29 cellular contexts compared by ENCODE assay signal in genomic region chr14:20711275-20712069, GRCh38. TPM values are rescaled to one million over a fixed set of nuclear protein-coding genes. Genes with fewer than 3 reads are reported as not detected.
"Had no signal": no experiment of that assay in that cellular context is flagged by ENCODE, and none has a peak within 500 bp of the region (broad histone marks: within the 10 kb centered on the region; RNA-seq: fewer than 3 reads in every experiment).

No MANE protein-coding gene starts in this region.

- DNase-seq: activated CD4-positive, alpha-beta T cell treated with anti-CD3 and anti-CD28 coated beads, Interleukin-2, amount 10 ng/mL, durations not matched to agents 7 days and 5 days; activated CD4-positive, CD25-positive, alpha-beta regulatory T cell treated with anti-CD3 and anti-CD28 coated beads, Interleukin-2, amount 50 U/mL, for 72 hours; activated CD8-positive, alpha-beta T cell treated with anti-CD3 and anti-CD28 coated beads, Interleukin-2, amount 10 ng/mL, durations not matched to agents 7 days and 5 days; activated gamma-delta T cell treated with Interleukin-2 at 50 U/mL for 16 hours; anterior cingulate cortex; body of pancreas; effector CD4-positive, alpha-beta T cell; foreskin melanocyte; glutamatergic neuron; hypothalamus; naive thymus-derived CD8-positive, alpha-beta T cell; small intestine; stimulated activated CD4-positive, alpha-beta T cell treated with anti-CD3 and anti-CD28 coated beads, Interleukin-2, amount 100 ng/mL, for 24 hours; T1000; testis; trophoblast cell had no signal

- H2AFZ ChIP-seq: neural progenitor cell had no signal

- H3K9me3 ChIP-seq: body of pancreas, testis had no signal

- H3K4me3 ChIP-seq: body of pancreas, cardiac muscle cell, neural progenitor cell, testis had no signal

- FAIRE-seq: endometrium, small intestine had no signal

- H3K4me1 ChIP-seq: neural progenitor cell, testis had no signal

- H3K9ac ChIP-seq: neural progenitor cell had no signal

- H3K27ac ChIP-seq: body of pancreas, cardiac muscle cell, neural progenitor cell, testis, VCaP had no signal

- H3K27me3 ChIP-seq: body of pancreas, cardiac muscle cell, neural progenitor cell, testis had no signal

- ATAC-seq: activated CD8-positive, alpha-beta T cell treated with anti-CD3 and anti-CD28 coated beads, Interleukin-2, amount 10 ng/mL, durations not matched to agents 7 days and 5 days; body of pancreas; naive thymus-derived CD8-positive, alpha-beta T cell; sciatic nerve; stimulated activated effector memory CD8-positive, alpha-beta T cell treated with anti-CD3 and anti-CD28 coated beads, Interleukin-12 subunit alpha, Interleukin-12 subunit beta, amount 100 ng/mL, for 72 hours had no signal

- H3K36me3 ChIP-seq: cardiac muscle cell, neural progenitor cell had no signal

- H3K4me2 ChIP-seq: neural progenitor cell had no signal

RNA-seq across cellular contexts. Expression of gene EDDM3A, which starts 34.2 kb away (rescaled TPM):
- total RNA-seq: activated CD4-positive, alpha-beta T cell treated with anti-CD3 and anti-CD28 coated beads, Interleukin-2, amount 10 ng/mL, durations not matched to agents 7 days and 5 days; activated CD8-positive, alpha-beta T cell treated with anti-CD3 and anti-CD28 coated beads, Interleukin-2, amount 10 ng/mL, durations not matched to agents 7 days and 5 days; activated T-helper 1 cell treated with anti-CD3 and anti-CD28 coated beads, Interleukin-12 subunit alpha, Interleukin-12 subunit beta, Interleukin-2, Interleukin-4 antibody, amounts not matched to agents 30 ng/mL and 10 ng/mL and 1 ng/mL, durations not matched to agents 14 hours and 24 hours and 36 hours; body of pancreas; cardiac muscle cell; cerebellum; liver; naive thymus-derived CD8-positive, alpha-beta T cell; omental fat pad; posterior vena cava; renal cortical epithelial cell; sciatic nerve had no signal
- polyA plus RNA-seq: esophagus; liver; naive thymus-derived CD8-positive, alpha-beta T cell; small intestine had no signal

RNA-seq across cellular contexts. Expression of gene EDDM3B, which starts 56.7 kb away (rescaled TPM):
- total RNA-seq: activated CD4-positive, alpha-beta T cell treated with anti-CD3 and anti-CD28 coated beads, Interleukin-2, amount 10 ng/mL, durations not matched to agents 7 days and 5 days; activated CD8-positive, alpha-beta T cell treated with anti-CD3 and anti-CD28 coated beads, Interleukin-2, amount 10 ng/mL, durations not matched to agents 7 days and 5 days; activated T-helper 1 cell treated with anti-CD3 and anti-CD28 coated beads, Interleukin-12 subunit alpha, Interleukin-12 subunit beta, Interleukin-2, Interleukin-4 antibody, amounts not matched to agents 30 ng/mL and 10 ng/mL and 1 ng/mL, durations not matched to agents 14 hours and 24 hours and 36 hours; body of pancreas; cardiac muscle cell; cerebellum; liver; naive thymus-derived CD8-positive, alpha-beta T cell; omental fat pad; posterior vena cava; renal cortical epithelial cell; sciatic nerve; testis had no signal
- polyA plus RNA-seq: esophagus; liver; naive thymus-derived CD8-positive, alpha-beta T cell; small intestine had no signal
